19 cellular contexts compared by ENCODE assay signal in the genomic region with DNA sequence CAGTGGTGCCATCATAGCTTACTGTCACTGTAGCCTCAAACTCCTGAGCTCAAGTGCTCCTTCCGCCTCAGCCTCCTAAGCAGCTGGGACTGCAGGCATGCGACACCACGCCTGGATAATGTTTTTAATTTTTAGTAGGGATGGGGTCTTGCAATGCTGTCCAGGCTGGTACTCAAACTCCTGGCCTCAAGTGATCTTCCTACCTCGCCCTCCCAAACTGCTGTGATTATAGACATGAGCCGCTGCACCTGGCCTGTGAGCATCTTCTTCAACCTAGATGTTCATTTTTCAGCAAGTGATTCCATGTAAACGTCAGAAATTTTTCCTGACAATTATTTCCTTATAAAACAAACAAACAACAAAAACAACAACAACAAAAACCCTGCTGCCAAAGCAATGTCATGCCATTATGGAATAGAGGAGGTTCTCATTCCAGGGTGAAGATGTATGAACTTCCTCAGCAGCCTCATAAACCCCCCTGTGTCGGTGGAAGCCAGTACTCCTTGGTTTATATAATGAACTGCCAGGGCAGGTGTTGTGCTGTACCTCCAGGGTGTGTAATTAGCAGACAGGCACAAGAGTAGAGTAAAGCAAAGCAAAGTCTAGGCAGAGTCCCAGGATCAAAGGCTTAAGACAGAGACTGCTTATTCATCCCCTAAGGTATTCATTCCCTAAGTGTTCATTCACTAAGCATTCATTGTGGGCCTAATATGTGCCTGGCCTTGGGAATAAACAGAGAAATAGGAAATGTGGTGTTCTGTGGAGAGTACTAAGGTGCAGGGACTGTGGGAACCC. TPM values are rescaled to one million over a fixed set of nuclear protein-coding genes. Genes with fewer than 3 reads are reported as not detected.
DNase-seq lines count a peak whose midpoint lies in the region; ATAC-seq and TF ChIP-seq lines count a peak whose summit lies in the region.
"Had no signal": no experiment of that assay in that cellular context is flagged by ENCODE, and none has a peak within 500 bp of the region (broad histone marks: within the 10 kb centered on the region; RNA-seq: fewer than 3 reads in every experiment).

No MANE protein-coding gene starts in this region.

- H4K91ac ChIP-seq in IMR-90 (ENCODE audit: insufficient read depth, low read depth, low read length): no peak overlapping the region

- H3K4me3 ChIP-seq in IMR-90 (ENCODE audit: insufficient read depth, low read depth, low read length) (no peak overlapping the region), osteoblast (ENCODE audit: insufficient read depth, low read length) (no peak overlapping the region), MG63 (no peak overlapping the region), uterus (no peak overlapping the region)
- H3K4me3 ChIP-seq: body of pancreas, coronary artery, ovary had no signal

- H3K14ac ChIP-seq in IMR-90 (replicated peaks; ENCODE audit: low read depth, low read length): no peak overlapping the region

- TF ChIP-seq POLR2A in IMR-90 (IDR thresholded peaks at IDR 0.05; ENCODE audit: low read depth, low read length) (no peak), uterus (IDR thresholded peaks at IDR 0.05) (no peak)

- no peak overlapping the region for H2BK120ac ChIP-seq in IMR-90 (ENCODE audit: low read depth, low read length)

- POLR2A ChIA-PET in IMR-90 (lab: Charles Lee; ENCODE audit: unreplicated experiment): no interaction called here

- in situ Hi-C loops in IMR-90 (cut with MboI; ENCODE audit: low sequenced_read_pairs): no loop called here

- no peak overlapping the region for H3K27ac ChIP-seq in IMR-90 (ENCODE audit: insufficient read depth, low read length)
- H3K27ac ChIP-seq in osteoblast (ENCODE audit: low read depth, low read length): no peak overlapping the region
- H3K27ac ChIP-seq in uterus: no peak overlapping the region
- H3K27ac ChIP-seq: body of pancreas, coronary artery, ovary, WERI-Rb-1 had no signal

- no peaks in the 10 kb centered on the region for H3K27me3 Mint-ChIP-seq in endothelial cell (ENCODE audit: unreplicated experiment)
- H3K27me3 Mint-ChIP-seq: activated CD8-positive, alpha-beta T cell treated with anti-CD3 and anti-CD28 coated beads for 36 hours had no signal

- no TSS peak for BruUV-seq in IMR-90 (replicated peaks; lab: Mats Ljungman, UMichigan)

- H3K4me1 ChIP-seq in IMR-90 (ENCODE audit: control insufficient read depth, insufficient read depth, low read length): peaks cover 5% of the 10 kb centered on the region; the same call in 1 of the 2 replicates
- peaks cover 12% of the 10 kb centered on the region for H3K4me1 ChIP-seq in osteoblast (ENCODE audit: insufficient read depth, low read length)
- no peaks in the 10 kb centered on the region for H3K4me1 ChIP-seq in uterus

- no peak overlapping the region for H4K8ac ChIP-seq in IMR-90 (ENCODE audit: low read depth in 2 of 2, low read length in 2 of 2)

- no peak overlapping the region for H3K56ac ChIP-seq in IMR-90 (ENCODE audit: extremely low read depth, insufficient read depth, low read length)

- H3K9me3 Mint-ChIP-seq in endothelial cell (ENCODE audit: unreplicated experiment): no peaks in the 10 kb centered on the region
- H3K9me3 Mint-ChIP-seq: activated CD8-positive, alpha-beta T cell treated with anti-CD3 and anti-CD28 coated beads for 36 hours; activated naive CD4-positive, alpha-beta T cell treated with anti-CD3 and anti-CD28 coated beads, Interleukin-2, amount 50 U/mL, for 72 hours; activated T-cell treated with anti-CD3 and anti-CD28 coated beads, Interleukin-2, amount 50 U/mL, for 4 hours had no signal

- H3K18ac ChIP-seq in IMR-90 (ENCODE audit: low read depth, low read length): no peak overlapping the region

- ATAC-seq in IMR-90 (ENCODE audit: low read depth): peak; percentile 81
- ATAC-seq: activated CD8-positive, alpha-beta T cell treated with anti-CD3 and anti-CD28 coated beads for 36 hours; activated naive CD4-positive, alpha-beta T cell treated with anti-CD3 and anti-CD28 coated beads, Interleukin-2, amount 50 U/mL, for 72 hours; activated T-cell treated with anti-CD3 and anti-CD28 coated beads, Interleukin-2, amount 50 U/mL, for 4 hours; body of pancreas had no signal

- H4K20me1 ChIP-seq in IMR-90 (ENCODE audit: insufficient read depth, low read length) (peaks cover 33% of the 10 kb centered on the region), osteoblast (ENCODE audit: insufficient read depth, low read length) (peaks cover 27% of the 10 kb centered on the region)

- no peak overlapping the region for H2AK9ac ChIP-seq in IMR-90 (replicated peaks; ENCODE audit: low read depth, low read length, poor library complexity)

- WGBS in IMR-90 (ENCODE audit: extremely low coverage in 2 of 2, insufficient read length in 1 of 2), 2 experiments: 100% methylated on average over 2 of the region's 7 CpGs; no CpG with 5 or more reads in 1 of the 2 experiments

- no peak overlapping the region for H3K4me3 Mint-ChIP-seq in endothelial cell (ENCODE audit: unreplicated experiment)
- H3K4me3 Mint-ChIP-seq: activated CD8-positive, alpha-beta T cell treated with anti-CD3 and anti-CD28 coated beads for 36 hours; activated T-cell treated with anti-CD3 and anti-CD28 coated beads, Interleukin-2, amount 50 U/mL, for 4 hours had no signal

- H3K36me3 Mint-ChIP-seq in endothelial cell (ENCODE audit: low read depth, unreplicated experiment): no peaks in the 10 kb centered on the region
- H3K36me3 Mint-ChIP-seq: activated naive CD4-positive, alpha-beta T cell treated with anti-CD3 and anti-CD28 coated beads, Interleukin-2, amount 50 U/mL, for 72 hours had no signal

- H4K5ac ChIP-seq in IMR-90 (ENCODE audit: low read depth, low read length): no peak overlapping the region

- DNase-seq in D341Med (ENCODE audit: low spot score): peak; percentile 59
- DNase-seq in IMR-90: peak; percentile 18
- no peak for DNase-seq in endothelial cell (ENCODE audit: low spot score)
- DNase-seq in osteoblast (ENCODE audit: insufficient read length, low spot score, missing footprints): peak; percentile 32
- DNase-seq in MG63: no peak
- DNase-seq in AG08396 (ENCODE audit: low spot score): no peak
- no peak for DNase-seq in uterus
- DNase-seq: activated CD8-positive, alpha-beta T cell treated with anti-CD3 and anti-CD28 coated beads for 36 hours; activated T-cell treated with anti-CD3 and anti-CD28 coated beads, Interleukin-2, amount 50 U/mL, for 4 hours; AML-193; body of pancreas; GDM1; NCI-H1930; ovary; SHP77; stimulated activated CD4-positive, alpha-beta T cell treated with anti-CD3 and anti-CD28 coated beads, Interleukin-4, amount 100 ng/mL, for 24 hours; WERI-Rb-1 had no signal

- CTCF ChIA-PET in IMR-90 (lab: Yijun Ruan, JAX): no interaction called here

- no peaks in the 10 kb centered on the region for H3K27me3 ChIP-seq in IMR-90 (ENCODE audit: control insufficient read depth, insufficient read depth, low read length)
- H3K27me3 ChIP-seq in osteoblast (ENCODE audit: insufficient read depth, low read length): no peaks in the 10 kb centered on the region
- H3K27me3 ChIP-seq in MG63: no peaks in the 10 kb centered on the region
- H3K27me3 ChIP-seq in uterus: no peaks in the 10 kb centered on the region
- H3K27me3 ChIP-seq: body of pancreas, ovary had no signal

- no peak overlapping the region for H3K9ac ChIP-seq in IMR-90 (ENCODE audit: low read depth, low read length)

- TF ChIP-seq RAD21 in IMR-90 (IDR thresholded peaks at IDR 0.05; ENCODE audit: low read length): no peak

- no peak overlapping the region for H2AK5ac ChIP-seq in IMR-90 (ENCODE audit: low read depth, low read length)

- no peak overlapping the region for H2BK20ac ChIP-seq in IMR-90 (ENCODE audit: low read depth, low read length)

- peak overlapping the region; percentile 48 for H3K27ac Mint-ChIP-seq in endothelial cell (ENCODE audit: unreplicated experiment)
- H3K27ac Mint-ChIP-seq: activated CD8-positive, alpha-beta T cell treated with anti-CD3 and anti-CD28 coated beads for 36 hours; activated naive CD4-positive, alpha-beta T cell treated with anti-CD3 and anti-CD28 coated beads, Interleukin-2, amount 50 U/mL, for 72 hours had no signal

- H3K9me1 ChIP-seq in IMR-90 (ENCODE audit: insufficient read depth, low read length): peaks cover 8% of the 10 kb centered on the region

- 0 out of 2 replicates have a peak overlapping the region, but pooled peaks have one; percentile 15 for H3K23ac ChIP-seq in IMR-90 (ENCODE audit: low read depth, low read length)

- H2BK5ac ChIP-seq in IMR-90 (ENCODE audit: low read depth, low read length, poor library complexity, severe bottlenecking): no peak overlapping the region

- no peak overlapping the region for H3K4me2 ChIP-seq in IMR-90 (ENCODE audit: low read depth, low read length)
- no peak overlapping the region for H3K4me2 ChIP-seq in osteoblast (ENCODE audit: insufficient read depth, low read length)

- intact Hi-C loops in IMR-90 (cut with micrococcal nuclease) (loop anchor here (5.0 kb wide), 1 partner anchor 35 kb away; no protein-coding TSS in a partner anchor), uterus (cut with DNase I; ENCODE audit: low total_unique reads) (no loop called here)

- dilution Hi-C loops in IMR-90 (cut with HindIII; ENCODE audit: low sequenced_read_pairs, unreplicated experiment): no loop called here

- TF ChIP-seq CTCF in IMR-90 (conservative IDR thresholded peaks at IDR 0.05; ENCODE audit: low read depth, low read length) (no peak), endothelial cell (IDR thresholded peaks at IDR 0.05; ENCODE audit: unreplicated experiment) (no peak), osteoblast (IDR thresholded peaks at IDR 0.05; ENCODE audit: extremely low read depth, low read depth, low read length) (no peak), uterus (IDR thresholded peaks at IDR 0.05) (no peak)

- no peak overlapping the region for H2BK15ac ChIP-seq in IMR-90 (ENCODE audit: low read depth, low read length)

- H2AFZ ChIP-seq in IMR-90 (replicated peaks; ENCODE audit: low read length, poor library complexity) (no peak overlapping the region), osteoblast (ENCODE audit: low read length) (no peak overlapping the region)

- peaks cover 77% of the 10 kb centered on the region for H3K79me2 ChIP-seq in osteoblast (ENCODE audit: insufficient read depth, low read length)

- no peak overlapping the region for H3K4ac ChIP-seq in IMR-90 (ENCODE audit: low read depth, low read length)

- no peaks in the 10 kb centered on the region for H3K9me3 ChIP-seq in IMR-90 (ENCODE audit: control insufficient read depth, insufficient read depth, low read length)
- H3K9me3 ChIP-seq in osteoblast (ENCODE audit: low read depth, low read length): no peaks in the 10 kb centered on the region
- no peaks in the 10 kb centered on the region for H3K9me3 ChIP-seq in MG63
- H3K9me3 ChIP-seq in uterus: no peaks in the 10 kb centered on the region
- H3K9me3 ChIP-seq: body of pancreas, ovary had no signal

- peaks cover 13% of the 10 kb centered on the region for H3K4me1 Mint-ChIP-seq in endothelial cell (ENCODE audit: unreplicated experiment)

- no peaks in the 10 kb centered on the region; the same call in 1 of the 2 replicates for H3K36me3 ChIP-seq in IMR-90 (ENCODE audit: control insufficient read depth, insufficient read depth, low read length)
- H3K36me3 ChIP-seq in osteoblast (ENCODE audit: insufficient read depth, low read length): no peaks in the 10 kb centered on the region
- no peaks in the 10 kb centered on the region for H3K36me3 ChIP-seq in MG63
- H3K36me3 ChIP-seq in uterus: no peaks in the 10 kb centered on the region
- H3K36me3 ChIP-seq: ovary, WERI-Rb-1 had no signal

- H3K79me1 ChIP-seq in IMR-90 (ENCODE audit: low read depth in 1 of 2, low read length in 2 of 2): peaks cover 45 to 60% of the 10 kb centered on the region in 2 experiments

RNA-seq across cellular contexts. Expression of a gene that starts 44.6 kb away (rescaled TPM):
- total RNA-seq in IMR-90 (2012; rRNA removed) (13.8 and 17.2 TPM in 2 replicates), endothelial cell (ENCODE audit: unreplicated experiment) (49.1 TPM), osteoblast (34.0 and 36.8 TPM in 2 replicates), uterus (10 to 100 TPM; 29.7 to 78.3 (median 61.0) TPM)
- 9.9 and 10.4 TPM in 2 replicates for polyA plus RNA-seq in IMR-90 (2012; rRNA removed)
- 2.9 and 3.9 TPM in 2 replicates for polyA plus RNA-seq in IMR-90 (2012; cell fraction: cytosol; rRNA removed)
- 23.5 and 47.5 TPM in 2 replicates for polyA plus RNA-seq in IMR-90 (2012; cell fraction: nucleus; rRNA removed; ENCODE audit: low replicate concordance)
- total RNA-seq in MG63 (2014; rRNA removed; shearing (Covaris generic); ENCODE audit: low replicate concordance): 6.0 and 7.1 TPM in 2 replicates

Comparison
In these comparisons a context has a peak if more than half of its experiments do, and no peak if none do; other contexts are left out.
1. DNase-seq: peak in D341Med (single experiment), IMR-90 (single experiment) and osteoblast (single experiment); none in endothelial cell (single experiment), MG63 (single experiment), AG08396 (single experiment) and uterus (0 of 2).